Comparison of ENCODE assay signal across 8 cellular contexts in genomic region chr5:90590-91547, GRCh38. TPM values are rescaled to one million over a fixed set of nuclear protein-coding genes. Genes with fewer than 3 reads are reported as not detected.
DNase-seq lines count a peak whose midpoint lies in the region; ATAC-seq and TF ChIP-seq lines count a peak whose summit lies in the region.

No MANE protein-coding gene starts in this region.

- H3K4me1 Mint-ChIP-seq in activated T-cell treated with anti-CD3 and anti-CD28 coated beads, Interleukin-2, amount 50 U/mL, for 72 hours (ENCODE audit: low read depth) = peaks cover 5% of the 10 kb centered on the region
- peaks cover 4% of the 10 kb centered on the region for H3K4me1 Mint-ChIP-seq in type B pancreatic cell (ENCODE audit: unreplicated experiment)

- no peak overlapping the region for H3K4me2 ChIP-seq in PC-3 (ENCODE audit: low read length)

- no peaks in the 10 kb centered on the region for H3K9me3 Mint-ChIP-seq in activated T-cell treated with anti-CD3 and anti-CD28 coated beads, Interleukin-2, amount 50 U/mL, for 72 hours
- no peaks in the 10 kb centered on the region for H3K9me3 Mint-ChIP-seq in type B pancreatic cell

- no peaks in the 10 kb centered on the region for H3K79me2 ChIP-seq in PC-3 (ENCODE audit: low read length)

- H3K4me3 ChIP-seq in PC-3 (ENCODE audit: low read length) = no peak overlapping the region
- H3K4me3 ChIP-seq in iPS-15b (ENCODE audit: low read depth, low read length) = peak overlapping the region; percentile 33

- no peaks in the 10 kb centered on the region for H3K36me3 Mint-ChIP-seq in activated T-cell treated with anti-CD3 and anti-CD28 coated beads, Interleukin-2, amount 50 U/mL, for 72 hours (ENCODE audit: insufficient read depth in 2 of 2)
- no peaks in the 10 kb centered on the region for H3K36me3 Mint-ChIP-seq in type B pancreatic cell

- no peaks in the 10 kb centered on the region for H3F3A ChIP-seq in PC-3 (ENCODE audit: low read length, unreplicated experiment)

- H3K4me3 Mint-ChIP-seq in activated T-cell treated with anti-CD3 and anti-CD28 coated beads, Interleukin-2, amount 50 U/mL, for 72 hours = peak overlapping the region; percentile 36 to 75
- peak overlapping the region; percentile 88 for H3K4me3 Mint-ChIP-seq in type B pancreatic cell

- H2AFZ ChIP-seq in PC-3 (ENCODE audit: low read length) = no peak overlapping the region

- no peak overlapping the region for H3K27ac Mint-ChIP-seq in activated T-cell treated with anti-CD3 and anti-CD28 coated beads, Interleukin-2, amount 50 U/mL, for 72 hours
- H3K27ac Mint-ChIP-seq in type B pancreatic cell = peak overlapping the region; percentile 97

- H3K4me1 ChIP-seq in PC-3 (ENCODE audit: insufficient read depth, low read length) = no peaks in the 10 kb centered on the region
- peaks cover 10% of the 10 kb centered on the region for H3K4me1 ChIP-seq in iPS-15b (ENCODE audit: control insufficient read depth, insufficient read depth, low read length)

- H4K20me1 ChIP-seq in PC-3 (ENCODE audit: low read length) = no peaks in the 10 kb centered on the region

- H3K27me3 Mint-ChIP-seq in activated T-cell treated with anti-CD3 and anti-CD28 coated beads, Interleukin-2, amount 50 U/mL, for 72 hours (ENCODE audit: low read depth) = peaks cover 67% of the 10 kb centered on the region
- peaks cover 41% of the 10 kb centered on the region for H3K27me3 Mint-ChIP-seq in type B pancreatic cell

- H3K36me3 ChIP-seq in PC-3 (ENCODE audit: low read depth, low read length) (no peaks in the 10 kb centered on the region), iPS-15b (ENCODE audit: control insufficient read depth, insufficient read depth, low read length) (peaks cover 3% of the 10 kb centered on the region)

- H3K9ac ChIP-seq in PC-3 (ENCODE audit: low read length) (no peak overlapping the region), iPS-15b (ENCODE audit: low read depth, low read length) (peak overlapping the region; percentile 76)

- TF ChIP-seq CTCF in PC-3 (conservative IDR thresholded peaks at IDR 0.05; ENCODE audit: low read depth, low read length) = no peak
- no peak for TF ChIP-seq CTCF in type B pancreatic cell (conservative IDR thresholded peaks at IDR 0.05)

- intact Hi-C loops in PC-3 (cut with micrococcal nuclease) = no loop called here

- DNase-seq in activated T-cell treated with anti-CD3 and anti-CD28 coated beads, Interleukin-2, amount 50 U/mL, for 72 hours = no peak
- DNase-seq in activated T-cell treated with anti-CD3 and anti-CD28 coated beads for 4 hours = no peak
- no peak for DNase-seq in PC-3
- peak; percentile 67 for DNase-seq in type B pancreatic cell (ENCODE audit: extremely low spot score, unreplicated experiment)
- no peak for DNase-seq in NCI-H1417 (lab: John Stamatoyannopoulos, UW)
- DNase-seq in NCI-H82 treated with DMSO at 0.1 percent for 48 hours (lab: John Stamatoyannopoulos, UW; ENCODE audit: unreplicated experiment) = no peak

- H3K9me3 ChIP-seq in PC-3 (ENCODE audit: low read length) = no peaks in the 10 kb centered on the region
- no peaks in the 10 kb centered on the region for H3K9me3 ChIP-seq in iPS-15b (ENCODE audit: control insufficient read depth, insufficient read depth, low read length)

- no peaks in the 10 kb centered on the region for H3K9me2 ChIP-seq in PC-3 (replicated peaks; ENCODE audit: low read length)

- H3K27me3 ChIP-seq in PC-3 (ENCODE audit: low read length) (peaks cover 66% of the 10 kb centered on the region), iPS-15b (ENCODE audit: control insufficient read depth, insufficient read depth, low read length) (no peaks in the 10 kb centered on the region)

- CTCF ChIA-PET in PC-3 (lab: Charles Lee) = no interaction called here

- POLR2A ChIA-PET in PC-3 (lab: Charles Lee; ENCODE audit: unreplicated experiment) = no interaction called here

- no peak for ATAC-seq in activated T-cell treated with anti-CD3 and anti-CD28 coated beads, Interleukin-2, amount 50 U/mL, for 72 hours (replicated peaks in 1 of 2)
- ATAC-seq in PC-3 = peak; percentile 57
- ATAC-seq in GM19328 (IDR thresholded peaks at IDR 0.05; ENCODE audit: unreplicated experiment) = no peak

- BruUV-seq in PC-3 (replicated peaks; lab: Mats Ljungman, UMichigan) = no TSS peak

- no peak overlapping the region for H3K27ac ChIP-seq in PC-3 (ENCODE audit: low read length)

RNA-seq across cellular contexts. Expression of gene PLEKHG4B, which starts 1.1 kb away (rescaled TPM):
- total RNA-seq in activated T-cell treated with anti-CD3 and anti-CD28 coated beads, Interleukin-2, amount 50 U/mL, for 72 hours = not detected
- total RNA-seq in PC-3 (2014; rRNA removed) (1.2 and 1.4 TPM in 2 replicates), type B pancreatic cell (ENCODE audit: low replicate concordance) (32.8 and 46.6 TPM in 2 replicates)

Comparison
In these comparisons a context has a peak if more than half of its experiments do, and no peak if none do; other contexts are left out.
1. RNA of gene PLEKHG4B, which starts 1.1 kb away (total RNA-seq): 32.8 to 46.6 TPM in type B pancreatic cell; 1.2 to 1.4 TPM in PC-3 and not detected in activated T-cell treated with anti-CD3 and anti-CD28 coated beads, Interleukin-2, amount 50 U/mL, for 72 hours; every median in the first group is over 10 times any median in the second.